Comparison of ENCODE assay signal across 8 cellular contexts in the genomic region with DNA sequence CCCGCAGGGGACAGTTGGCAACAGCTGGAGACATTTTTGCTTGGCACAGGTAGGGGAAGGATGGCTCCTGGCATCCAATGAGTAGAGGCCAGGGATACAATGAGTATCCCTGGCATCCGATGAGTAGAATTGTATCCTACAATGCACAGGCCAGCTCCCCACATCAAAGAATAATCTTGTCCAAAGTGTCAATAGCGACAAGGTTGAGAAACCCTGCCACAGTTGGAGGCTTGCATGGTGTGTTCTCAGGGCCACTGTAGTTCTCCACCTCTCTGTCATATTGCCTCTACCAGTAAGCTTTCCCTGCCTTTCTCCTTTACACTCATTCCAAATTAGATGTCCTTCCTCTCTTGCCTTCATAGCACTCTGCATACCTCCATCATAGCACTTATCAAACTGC.
"Had no signal": no experiment of that assay in that cellular context is flagged by ENCODE, and none has a peak within 500 bp of the region (broad histone marks: within the 10 kb centered on the region; RNA-seq: fewer than 3 reads in every experiment).

No MANE protein-coding gene starts in this region.

- DNase-seq: GDM1, GF-D8 had no signal

- FAIRE-seq: G401.6, GM12878, GM12891, GM12892, GM18507, GM19239 had no signal

- H3K4me3 ChIP-seq: GM12878 had no signal
